In genomic region chr2:198100323-198100722, GRCh38 we compare ENCODE assay signal across 14 cellular contexts.
DNase-seq lines count a peak whose midpoint lies in the region; ATAC-seq lines count a peak whose summit lies in the region.
"Had no signal": no experiment of that assay in that cellular context is flagged by ENCODE, and none has a peak within 500 bp of the region (broad histone marks: within the 10 kb centered on the region; RNA-seq: fewer than 3 reads in every experiment).

No MANE protein-coding gene starts in this region.

- ATAC-seq in esophagus mucosa: peak; percentile 32

- peak; percentile 1 for DNase-seq in EL
- peak; percentile 9 for DNase-seq in OCI-M1 (lab: John Stamatoyannopoulos, UW)
- DNase-seq in renal cortical epithelial cell (ENCODE audit: low read depth): peak; percentile 77
- DNase-seq in germinal center (ENCODE audit: low spot score): no peak
- DNase-seq in NCI-H446 treated with DMSO at 0.1 percent for 48 hours (lab: John Stamatoyannopoulos, UW): no peak
- DNase-seq in mucosa of gallbladder (ENCODE audit: low spot score): no peak
- DNase-seq: activated CD4-positive, alpha-beta T cell treated with anti-CD3 and anti-CD28 coated beads, Interleukin-2, amount 10 ng/mL, durations not matched to agents 24 days and 14 days; CD8-positive, alpha-beta memory T cell; effector memory CD4-positive, alpha-beta T cell; GOT3; NCI-H1694; NCI-H526; stimulated activated CD4-positive, alpha-beta T cell treated with anti-CD3 and anti-CD28 coated beads, Interleukin-1b, Interleukin-23, amount 100 ng/mL, for 48 hours had no signal

Comparison
In these comparisons a context has a peak if more than half of its experiments do, and no peak if none do; other contexts are left out.
1. DNase-seq: peak in EL (single experiment), OCI-M1 (single experiment) and renal cortical epithelial cell (single experiment); none in germinal center (single experiment), NCI-H446 treated with DMSO at 0.1 percent for 48 hours (single experiment) and mucosa of gallbladder (single experiment).